In genomic region chr18:46916551-46917107, GRCh38 we compare ENCODE assay signal across 8 cellular contexts. TPM values are rescaled to one million over a fixed set of nuclear protein-coding genes. Genes with fewer than 3 reads are reported as not detected.
A peak's percentile ranks its signal among the peaks of the same experiment; 100 is the strongest.
DNase-seq lines count a peak whose midpoint lies in the region; ATAC-seq and TF ChIP-seq lines count a peak whose summit lies in the region.

No MANE protein-coding gene starts in this region.

- peaks cover 42% of the 10 kb centered on the region for H3K4me1 Mint-ChIP-seq in activated naive CD8-positive, alpha-beta T cell treated with anti-CD3 and anti-CD28 coated beads for 36 hours

- H3K36me3 Mint-ChIP-seq in activated naive CD8-positive, alpha-beta T cell treated with anti-CD3 and anti-CD28 coated beads for 36 hours, result peaks cover 18% of the 10 kb centered on the region

- no peaks in the 10 kb centered on the region for H3K27me3 ChIP-seq in right atrium auricular region

- no peaks in the 10 kb centered on the region for H3K9me3 ChIP-seq in right atrium auricular region

- H3K4me3 ChIP-seq in HFF-Myc (replicated peaks; ENCODE audit: low read depth, low read length) (peak overlapping the region; percentile 53), right atrium auricular region (peak overlapping the region; percentile 81 to 88)

- no peak for ATAC-seq in GM21423 (IDR thresholded peaks at IDR 0.05; ENCODE audit: unreplicated experiment)

- no peaks in the 10 kb centered on the region for H3K9me3 Mint-ChIP-seq in activated naive CD8-positive, alpha-beta T cell treated with anti-CD3 and anti-CD28 coated beads for 36 hours

- peak overlapping the region; percentile 83 for H3K27ac Mint-ChIP-seq in activated naive CD8-positive, alpha-beta T cell treated with anti-CD3 and anti-CD28 coated beads for 36 hours

- H3K36me3 ChIP-seq in right atrium auricular region, result no peaks in the 10 kb centered on the region

- DNase-seq in NOMO-1 treated with DMSO at 0.1 percent for 48 hours (lab: John Stamatoyannopoulos, UW; ENCODE audit: unreplicated experiment) (peak; percentile 18), NOMO-1 treated with dmso at 0.1 percent for 144 hours (lab: John Stamatoyannopoulos, UW; ENCODE audit: unreplicated experiment) (no peak), HFF-Myc (ENCODE audit: extremely low read depth, low read depth) (no peak), NCI-H748 treated with DMSO at 0.1 percent for 48 hours (lab: John Stamatoyannopoulos, UW) (peak; percentile 40), right atrium auricular region (ENCODE audit: low spot score) (no peak), putamen (ENCODE audit: low spot score) (peak; percentile 40)
- no peak for DNase-seq in activated naive CD8-positive, alpha-beta T cell treated with anti-CD3 and anti-CD28 coated beads for 36 hours

- no peaks in the 10 kb centered on the region for H3K27me3 Mint-ChIP-seq in activated naive CD8-positive, alpha-beta T cell treated with anti-CD3 and anti-CD28 coated beads for 36 hours

- peak overlapping the region; percentile 88 to 90 for H3K27ac ChIP-seq in right atrium auricular region

- peak overlapping the region; percentile 89 for H3K4me3 Mint-ChIP-seq in activated naive CD8-positive, alpha-beta T cell treated with anti-CD3 and anti-CD28 coated beads for 36 hours

- no peak for TF ChIP-seq CTCF in HFF-Myc (IDR thresholded peaks at IDR 0.05; ENCODE audit: low read depth, low read length, missing control alignments)
- no peak for TF ChIP-seq CTCF in right atrium auricular region (IDR thresholded peaks at IDR 0.05)

- H3K4me1 ChIP-seq in right atrium auricular region, result peaks cover 0 to 32% of the 10 kb centered on the region in 2 donors

RNA-seq across cellular contexts. Expression of gene PIAS2, which starts 0.7 kb away (rescaled TPM):
- total RNA-seq in activated naive CD8-positive, alpha-beta T cell treated with anti-CD3 and anti-CD28 coated beads for 36 hours, result 10 to 100 TPM; 37.4 to 38.8 TPM
- 10 to 100 TPM; 14.3 to 14.9 TPM for total RNA-seq in right atrium auricular region

RNA-seq across cellular contexts. Expression of gene KATNAL2, which starts 0.8 kb away (rescaled TPM):
- 1 to 10 TPM; 1.3 to 1.6 TPM for total RNA-seq in activated naive CD8-positive, alpha-beta T cell treated with anti-CD3 and anti-CD28 coated beads for 36 hours
- total RNA-seq in right atrium auricular region, result 1 to 10 TPM; 2.2 to 3.7 TPM

Comparison
In these comparisons a context has a peak if more than half of its experiments do, and no peak if none do; other contexts are left out.
1. DNase-seq: peak in NOMO-1 treated with DMSO at 0.1 percent for 48 hours (single experiment), NCI-H748 treated with DMSO at 0.1 percent for 48 hours (single experiment) and putamen (single experiment); none in NOMO-1 treated with dmso at 0.1 percent for 144 hours (single experiment), HFF-Myc (single experiment), activated naive CD8-positive, alpha-beta T cell treated with anti-CD3 and anti-CD28 coated beads for 36 hours (single experiment) and right atrium auricular region (single experiment).